ENCODE assay signal across 8 cellular contexts in the genomic region with DNA sequence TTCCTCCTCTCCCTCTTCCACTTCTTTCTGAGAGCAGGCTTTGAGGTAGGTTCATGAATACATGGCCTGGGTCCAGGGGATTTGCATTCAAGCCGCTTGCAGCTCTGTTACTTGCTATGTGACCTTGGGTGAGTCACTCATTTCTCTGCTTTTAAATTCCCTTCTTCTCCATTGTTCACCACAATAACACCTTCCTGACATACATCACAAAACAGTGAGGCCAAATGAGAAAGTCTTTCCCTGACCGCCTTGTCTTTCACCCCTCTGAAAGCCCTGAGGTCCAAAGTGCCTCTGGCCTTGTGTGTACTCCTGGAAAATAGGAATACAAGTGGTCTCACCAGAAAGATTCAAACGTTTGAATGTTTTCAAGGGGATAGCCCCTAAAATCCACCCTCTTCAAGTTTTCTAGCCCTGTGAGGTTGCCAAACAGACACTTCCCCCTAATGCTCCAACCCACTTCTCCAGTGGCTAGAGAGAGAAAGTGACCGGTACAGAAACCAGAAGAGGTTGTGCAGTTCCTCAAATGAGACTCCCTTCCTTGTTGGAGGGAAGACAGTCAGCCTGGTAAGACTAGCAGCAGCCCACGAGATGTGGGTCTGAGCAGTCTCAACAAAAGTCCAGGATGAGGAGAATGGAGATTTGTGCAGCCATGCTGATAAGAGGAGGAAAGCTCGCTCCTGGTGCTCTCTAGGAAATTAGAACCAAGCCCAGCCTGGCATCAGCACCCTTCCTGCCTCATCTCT.
DNase-seq lines count a peak whose midpoint lies in the region; ATAC-seq and TF ChIP-seq lines count a peak whose summit lies in the region.

No MANE protein-coding gene starts in this region.

- H3K27ac Mint-ChIP-seq in neural crest cell (ENCODE audit: unreplicated experiment): peak overlapping the region; percentile 81

- H3K9me3 Mint-ChIP-seq in neural crest cell: no peaks in the 10 kb centered on the region

- H3K9me2 ChIP-seq in PC-3 (replicated peaks; ENCODE audit: low read length): no peaks in the 10 kb centered on the region

- no peaks in the 10 kb centered on the region for H3K27me3 ChIP-seq in PC-3 (ENCODE audit: low read length)

- peak overlapping the region; percentile 88 for H2AFZ ChIP-seq in PC-3 (ENCODE audit: low read length)

- H3K4me3 Mint-ChIP-seq in neural crest cell: peak overlapping the region; percentile 90

- TF ChIP-seq CTCF in PC-3 (conservative IDR thresholded peaks at IDR 0.05; ENCODE audit: low read depth, low read length) (no peak), neural crest cell (conservative IDR thresholded peaks at IDR 0.05) (no peak)

- H3K9ac ChIP-seq in PC-3 (ENCODE audit: low read length): peak overlapping the region; percentile 86

- H3K4me1 Mint-ChIP-seq in neural crest cell: peaks cover 21% of the 10 kb centered on the region

- H3K4me2 ChIP-seq in PC-3 (ENCODE audit: low read length): peak overlapping the region; percentile 92

- H3F3A ChIP-seq in PC-3 (ENCODE audit: low read length, unreplicated experiment): no peaks in the 10 kb centered on the region

- BruUV-seq in PC-3 (replicated peaks; lab: Mats Ljungman, UMichigan): no TSS peak

- intact Hi-C loops in PC-3 (cut with micrococcal nuclease): loop anchor here (1.0 to 5.0 kb wide), 3 partner anchors 47 to 117 kb away; no protein-coding TSS in a partner anchor

- H3K27me3 Mint-ChIP-seq in neural crest cell (ENCODE audit: low read depth): no peaks in the 10 kb centered on the region

- DNase-seq in GM04504 (ENCODE audit: low read depth) (peak; percentile 49), PC-3 (peak; percentile 87), neural crest cell (ENCODE audit: low read depth, low spot score) (no peak), NK-92 (lab: John Stamatoyannopoulos, UW; ENCODE audit: unreplicated experiment) (no peak), HEK293T (ENCODE audit: extremely low spot score) (no peak)
- no peak for DNase-seq in effector CD4-positive, alpha-beta T cell

- CTCF ChIA-PET in PC-3 (lab: Charles Lee) (no interaction called here), HEK293T (lab: Yijun Ruan, JAX) (interaction anchor here (1.6 kb wide), 1 partner anchor 1208 kb away, joined by 8 read pairs; no protein-coding TSS in a partner anchor)

- H3K36me3 ChIP-seq in PC-3 (ENCODE audit: low read depth, low read length): no peaks in the 10 kb centered on the region

- no peaks in the 10 kb centered on the region for H4K20me1 ChIP-seq in PC-3 (ENCODE audit: low read length)

- ATAC-seq in PC-3 (peak; percentile 29), esophagus mucosa (peak; percentile 64), HG03159 (IDR thresholded peaks at IDR 0.05; ENCODE audit: unreplicated experiment) (no peak)

- H3K36me3 Mint-ChIP-seq in neural crest cell (ENCODE audit: low read depth): no peaks in the 10 kb centered on the region

- H3K27ac ChIP-seq in PC-3 (ENCODE audit: low read length): peak overlapping the region; percentile 94

- H3K9me3 ChIP-seq in PC-3 (ENCODE audit: low read length): no peaks in the 10 kb centered on the region

- H3K4me1 ChIP-seq in PC-3 (ENCODE audit: insufficient read depth, low read length): peaks cover 45% of the 10 kb centered on the region

- peak overlapping the region; percentile 67 for H3K4me3 ChIP-seq in PC-3 (ENCODE audit: low read length)

- POLR2A ChIA-PET in PC-3 (lab: Charles Lee; ENCODE audit: unreplicated experiment): interaction anchor here (0.5 to 1.2 kb wide), 2 partner anchors 67 to 455 kb away, joined by 3 read pairs; no protein-coding TSS in a partner anchor
- POLR2A ChIA-PET in HEK293T (lab: Yijun Ruan, JAX): interaction anchor here (1.1 to 1.9 kb wide), 2 partner anchors 1203 to 1208 kb away, joined by 5 to 6 read pairs; a partner anchor contains a TSS

- H3K79me2 ChIP-seq in PC-3 (ENCODE audit: low read length): no peaks in the 10 kb centered on the region

TF ChIP-seq in HEK293T, 16 proteins besides CTCF, POLR2A, EP300 and RAD21:
- TF ChIP-seq HDGF (IDR thresholded peaks at IDR 0.05; ENCODE audit: borderline replicate concordance): no peak

Comparison
In these comparisons a context has a peak if more than half of its experiments do, and no peak if none do; other contexts are left out.
1. DNase-seq: peak in GM04504 (single experiment) and PC-3 (single experiment); none in neural crest cell (single experiment), NK-92 (single experiment), HEK293T (single experiment) and effector CD4-positive, alpha-beta T cell (single experiment).